23 cellular contexts compared by ENCODE assay signal in the genomic region with DNA sequence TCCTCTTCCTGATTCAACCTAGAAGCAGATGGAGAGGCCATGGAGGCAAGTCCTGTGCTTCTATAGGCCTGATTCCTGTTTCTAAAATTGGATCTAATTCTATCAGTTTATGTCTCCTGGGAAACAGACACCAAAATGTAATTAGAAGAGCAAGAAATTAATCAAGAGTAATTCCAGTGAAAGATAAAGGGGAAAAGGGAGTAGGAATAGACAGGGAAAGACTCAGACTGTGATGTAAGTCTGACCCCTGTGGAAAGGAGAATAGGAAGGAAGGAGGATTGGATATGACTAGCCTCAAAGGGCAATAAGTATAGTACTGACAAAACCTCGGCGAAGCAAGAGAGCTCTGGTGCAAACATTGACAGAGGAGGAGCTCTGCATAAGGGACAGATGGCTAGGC.
"Had no signal": no experiment of that assay in that cellular context is flagged by ENCODE, and none has a peak within 500 bp of the region (broad histone marks: within the 10 kb centered on the region; RNA-seq: fewer than 3 reads in every experiment).

No MANE protein-coding gene starts in this region.

- ATAC-seq: esophagus mucosa; gastrocnemius medialis; heart left ventricle; left colon; left ventricle myocardium superior; lower lobe of right lung; natural killer cell; psoas muscle; right cardiac atrium; stimulated activated effector memory CD8-positive, alpha-beta T cell treated with anti-CD3 and anti-CD28 coated beads, Interleukin-12 subunit alpha, Interleukin-12 subunit beta, amount 100 ng/mL, for 72 hours had no signal

- DNase-seq: effector CD8-positive, alpha-beta T cell; endodermal cell; foreskin fibroblast; gastrocnemius medialis; heart left ventricle; left colon; left ventricle myocardium superior; lower lobe of right lung; natural killer cell; occipital lobe; ovary; posterior cingulate gyrus; psoas muscle; right cardiac atrium; sigmoid colon; stimulated activated CD4-positive, alpha-beta T cell treated with anti-CD3 and anti-CD28 coated beads, Interleukin-2, amount 100 ng/mL, for 24 hours; stimulated activated CD4-positive, alpha-beta T cell treated with anti-CD3 and anti-CD28 coated beads, Interleukin-4, amount 100 ng/mL, for 24 hours; stimulated activated naive CD4-positive, alpha-beta T cell treated with Interleukin-2 at 50 U/mL for 16 hours; stomach; thyroid gland; trophoblast cell had no signal
